Comparison of ENCODE assay signal across 24 cellular contexts in the genomic region with DNA sequence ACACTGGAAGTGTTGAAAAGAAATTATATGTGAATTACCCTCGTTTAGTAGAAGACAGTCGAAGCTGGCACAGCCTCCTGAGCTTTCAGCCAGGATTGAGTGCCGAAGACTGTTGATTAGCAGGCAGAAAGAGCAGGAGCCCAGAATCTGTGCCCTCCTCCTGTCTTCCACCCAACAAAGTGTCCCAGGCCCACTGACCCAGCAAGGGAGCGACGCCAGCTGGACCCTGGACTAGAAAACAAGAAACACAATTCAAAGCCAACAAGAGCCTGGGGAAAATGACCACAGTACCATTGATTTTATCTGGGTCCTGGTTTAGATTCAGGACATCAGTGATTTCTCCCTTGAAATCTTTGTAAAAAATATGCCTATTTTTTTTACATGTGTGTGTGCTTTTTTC.
DNase-seq lines count a peak whose midpoint lies in the region; ATAC-seq and TF ChIP-seq lines count a peak whose summit lies in the region.
"Had no signal": no experiment of that assay in that cellular context is flagged by ENCODE, and none has a peak within 500 bp of the region (broad histone marks: within the 10 kb centered on the region; RNA-seq: fewer than 3 reads in every experiment).

No MANE protein-coding gene starts in this region.

- H3K79me2 ChIP-seq in neural progenitor cell (ENCODE audit: low read depth): no peaks in the 10 kb centered on the region

- H3K27ac ChIP-seq in neural progenitor cell: no peak overlapping the region
- H3K27ac ChIP-seq: Peyer's patch, psoas muscle, upper lobe of left lung had no signal

- H3K4me1 ChIP-seq in neural progenitor cell: no peaks in the 10 kb centered on the region
- H3K4me1 ChIP-seq: Peyer's patch, psoas muscle, upper lobe of left lung had no signal

- no peaks in the 10 kb centered on the region for H4K20me1 ChIP-seq in neural progenitor cell (ENCODE audit: low read depth)

- no peak overlapping the region for H3K27ac Mint-ChIP-seq in neural progenitor cell
- H3K27ac Mint-ChIP-seq: activated CD8-positive, alpha-beta T cell treated with anti-CD3 and anti-CD28 coated beads, Interleukin-2, amount 10 ng/mL, durations not matched to agents 7 days and 5 days; activated naive CD4-positive, alpha-beta T cell treated with anti-CD3 and anti-CD28 coated beads for 36 hours; memory B cell; nephron had no signal

- no peak overlapping the region for H3K4me3 ChIP-seq in neural progenitor cell
- H3K4me3 ChIP-seq: Peyer's patch, psoas muscle, smooth muscle cell, upper lobe of left lung had no signal

- peak in 9 of 14 donors; percentile 9 to 75 (median 36) for DNase-seq in C1 segment of cervical spinal cord (lab: John Stamatoyannopoulos, UW)
- DNase-seq in amygdala (lab: John Stamatoyannopoulos, UW): peak in 42 of 56 donors; percentile 3 to 66 (median 26)
- DNase-seq in head of caudate nucleus: peak in 38 of 42 donors; percentile 10 to 72 (median 40)
- no peak for DNase-seq in neural progenitor cell (ENCODE audit: low spot score)
- DNase-seq in NCI-H524 (lab: John Stamatoyannopoulos, UW): no peak
- DNase-seq in NOMO-1 (lab: John Stamatoyannopoulos, UW; ENCODE audit: unreplicated experiment in 2 of 2): no peak
- DNase-seq in AG20443 (ENCODE audit: low spot score): no peak
- DNase-seq: activated CD8-positive, alpha-beta T cell treated with anti-CD3 and anti-CD28 coated beads, Interleukin-2, amount 10 ng/mL, durations not matched to agents 7 days and 5 days; activated naive CD4-positive, alpha-beta T cell treated with anti-CD3 and anti-CD28 coated beads for 36 hours; activated T-cell treated with anti-CD3 and anti-CD28 coated beads, Interleukin-2, amount 50 U/mL, for 4 hours; CD4-positive, alpha-beta memory T cell; GOT3; islet precursor cell; NCI-H1694 treated with DMSO at 0.1 percent for 48 hours; Peyer's patch; stimulated activated CD4-positive, alpha-beta T cell treated with anti-CD3 and anti-CD28 coated beads, Interleukin-2, amount 100 ng/mL, for 48 hours; stimulated activated naive CD4-positive, alpha-beta T cell treated with Interleukin-2 at 50 U/mL for 16 hours; T1000; upper lobe of left lung had no signal

- no peak for ATAC-seq in HG03280 (IDR thresholded peaks at IDR 0.05; ENCODE audit: unreplicated experiment)
- ATAC-seq: activated CD8-positive, alpha-beta T cell treated with anti-CD3 and anti-CD28 coated beads, Interleukin-2, amount 10 ng/mL, durations not matched to agents 7 days and 5 days; activated T-cell treated with anti-CD3 and anti-CD28 coated beads, Interleukin-2, amount 50 U/mL, for 4 hours had no signal

- H3K36me3 ChIP-seq in neural progenitor cell: no peaks in the 10 kb centered on the region
- H3K36me3 ChIP-seq: Peyer's patch, upper lobe of left lung had no signal

- no peaks in the 10 kb centered on the region for H3F3A ChIP-seq in neural progenitor cell (ENCODE audit: low read depth)

- no peaks in the 10 kb centered on the region for H3K9me3 ChIP-seq in neural progenitor cell (ENCODE audit: low read depth)
- H3K9me3 ChIP-seq: Peyer's patch, psoas muscle, upper lobe of left lung had no signal

- H3K27me3 Mint-ChIP-seq in neural progenitor cell (ENCODE audit: insufficient read depth, low read depth): peaks cover 2% of the 10 kb centered on the region

- H3K36me3 Mint-ChIP-seq in neural progenitor cell: no peaks in the 10 kb centered on the region
- H3K36me3 Mint-ChIP-seq: memory B cell had no signal

- H2AFZ ChIP-seq in neural progenitor cell (replicated peaks): peak overlapping the region; percentile 35

- no peaks in the 10 kb centered on the region for H3K27me3 ChIP-seq in neural progenitor cell
- H3K27me3 ChIP-seq: Peyer's patch, upper lobe of left lung had no signal

- no peak overlapping the region for H3K4me3 Mint-ChIP-seq in neural progenitor cell
- H3K4me3 Mint-ChIP-seq: activated CD8-positive, alpha-beta T cell treated with anti-CD3 and anti-CD28 coated beads, Interleukin-2, amount 10 ng/mL, durations not matched to agents 7 days and 5 days; activated naive CD4-positive, alpha-beta T cell treated with anti-CD3 and anti-CD28 coated beads for 36 hours; activated T-cell treated with anti-CD3 and anti-CD28 coated beads, Interleukin-2, amount 50 U/mL, for 4 hours; CD4-positive, alpha-beta memory T cell; memory B cell; nephron had no signal

- H3K4me2 ChIP-seq in neural progenitor cell: no peak overlapping the region
- H3K4me2 ChIP-seq: smooth muscle cell had no signal

- H3K9ac ChIP-seq in neural progenitor cell: no peak overlapping the region

- intact Hi-C loops in head of caudate nucleus (cut with DNase I): no loop called here

- no peaks in the 10 kb centered on the region for H3K4me1 Mint-ChIP-seq in neural progenitor cell
- H3K4me1 Mint-ChIP-seq: nephron had no signal

- TF ChIP-seq CTCF in neural progenitor cell (IDR thresholded peaks at IDR 0.05): no peak

- no peaks in the 10 kb centered on the region for H3K9me3 Mint-ChIP-seq in neural progenitor cell
- H3K9me3 Mint-ChIP-seq: activated naive CD4-positive, alpha-beta T cell treated with anti-CD3 and anti-CD28 coated beads for 36 hours; activated T-cell treated with anti-CD3 and anti-CD28 coated beads, Interleukin-2, amount 50 U/mL, for 4 hours; memory B cell; nephron had no signal

Comparison
In these comparisons a context has a peak if more than half of its experiments do, and no peak if none do; other contexts are left out.
1. DNase-seq: peak in C1 segment of cervical spinal cord (9 of 14), amygdala (42 of 56) and head of caudate nucleus (38 of 42); none in neural progenitor cell (single experiment), NCI-H524 (0 of 2), NOMO-1 (0 of 2) and AG20443 (single experiment).